ENCODE assay signal across 8 cellular contexts in genomic region chr16:31032736-31033708, GRCh38. TPM values are rescaled to one million over a fixed set of nuclear protein-coding genes. Genes with fewer than 3 reads are reported as not detected.
DNase-seq lines count a peak whose midpoint lies in the region; ATAC-seq, FAIRE-seq and TF ChIP-seq lines count a peak whose summit lies in the region.

Gene STX4, plus strand, starts transcription at chr16:31033558. Its CDS starts 248 bp downstream, at chr16:31033806.

- WGBS in smooth muscle cell (ENCODE audit: low lambda C conversion rate): 2% methylated on average over 70 of the region's 75 CpGs

- H3K27me3 ChIP-seq in ACC112 (ENCODE audit: insufficient read depth, low read length): no peaks in the 10 kb centered on the region
- no peaks in the 10 kb centered on the region for H3K27me3 ChIP-seq in bronchial epithelial cell (ENCODE audit: control insufficient read depth, insufficient read depth, low read length)
- H3K27me3 ChIP-seq in smooth muscle cell (ENCODE audit: low read depth): no peaks in the 10 kb centered on the region

- H3K9me3 ChIP-seq in smooth muscle cell (replicated peaks; ENCODE audit: low read depth): no peaks in the 10 kb centered on the region

- H3K4me3 ChIP-seq in ACC112 (ENCODE audit: low read depth, low read length): peak within 1 kb of the TSS; percentile 96
- peak within 1 kb of the TSS; percentile 74 for H3K4me3 ChIP-seq in WI38 (ENCODE audit: low read depth, low read length)
- H3K4me3 ChIP-seq in bronchial epithelial cell (ENCODE audit: low read depth, low read length): peak within 1 kb of the TSS; percentile 67
- peak within 1 kb of the TSS; percentile 95 for H3K4me3 ChIP-seq in smooth muscle cell

- ATAC-seq in GM18873 (IDR thresholded peaks at IDR 0.05; ENCODE audit: low FRiP score, unreplicated experiment): peak; percentile 69
- ATAC-seq in HG03139 (IDR thresholded peaks at IDR 0.05; ENCODE audit: unreplicated experiment): peak; percentile 69

- H3K36me3 ChIP-seq in ACC112 (ENCODE audit: insufficient read depth, low read length): peaks cover 14% of the 10 kb centered on the region
- H3K36me3 ChIP-seq in bronchial epithelial cell (ENCODE audit: control insufficient read depth, insufficient read depth, low read length): peaks cover 4% of the 10 kb centered on the region
- H3K36me3 ChIP-seq in smooth muscle cell (ENCODE audit: low read depth): no peaks in the 10 kb centered on the region

- H3K9ac ChIP-seq in smooth muscle cell (ENCODE audit: low read depth): peak within 1 kb of the TSS; percentile 94

- H3K27ac ChIP-seq in ACC112 (ENCODE audit: low read depth, low read length): peak within 1 kb of the TSS; percentile 88
- peak within 1 kb of the TSS; percentile 96 for H3K27ac ChIP-seq in smooth muscle cell (ENCODE audit: low read depth)

- H3K79me2 ChIP-seq in ACC112 (ENCODE audit: control insufficient read depth, insufficient read depth, low read length, unreplicated experiment) (peaks cover 12% of the 10 kb centered on the region), smooth muscle cell (ENCODE audit: low read depth) (peaks cover 13% of the 10 kb centered on the region)

- H3K4me1 ChIP-seq in ACC112 (ENCODE audit: control insufficient read depth, insufficient read depth, low read length, unreplicated experiment) (peaks cover 12% of the 10 kb centered on the region), smooth muscle cell (ENCODE audit: low read depth) (no peaks in the 10 kb centered on the region)

- no peaks in the 10 kb centered on the region for H3F3A ChIP-seq in smooth muscle cell (ENCODE audit: low read depth)

- H2AFZ ChIP-seq in ACC112 (ENCODE audit: low read length, unreplicated experiment): peak within 1 kb of the TSS; percentile 87
- peak within 1 kb of the TSS; percentile 76 for H2AFZ ChIP-seq in smooth muscle cell (ENCODE audit: low read depth)

- peak; percentile 99 for DNase-seq in NCI-H2227 (lab: John Stamatoyannopoulos, UW; ENCODE audit: unreplicated experiment)
- DNase-seq in bronchial epithelial cell (ENCODE audit: low read depth): peak; percentile 87
- DNase-seq in iPS-NIHi11 (ENCODE audit: low spot score): peak; percentile 95
- DNase-seq in smooth muscle cell (lab: John Stamatoyannopoulos, UW; ENCODE audit: unreplicated experiment): peak; percentile 89

- H3K4me2 ChIP-seq in smooth muscle cell: peak within 1 kb of the TSS; percentile 92

- TF ChIP-seq CTCF in WI38 (IDR thresholded peaks at IDR 0.05; ENCODE audit: low read depth, low read length) (no peak), bronchial epithelial cell (IDR thresholded peaks at IDR 0.05; ENCODE audit: insufficient read depth, low read length, severe bottlenecking) (no peak), smooth muscle cell (IDR thresholded peaks at IDR 0.05; ENCODE audit: borderline replicate concordance, insufficient read depth, poor library complexity, severe bottlenecking) (no peak)

- FAIRE-seq in bronchial epithelial cell (lab: Jason Lieb, UNC): no peak

- peaks cover 11% of the 10 kb centered on the region for H4K20me1 ChIP-seq in smooth muscle cell (ENCODE audit: low read depth)

RNA-seq across cellular contexts. Expression of gene STX4, which starts in this region (rescaled TPM):
- total RNA-seq in bronchial epithelial cell: 14.7 and 18.7 TPM in 2 replicates
- total RNA-seq in smooth muscle cell: 14.4 and 23.1 TPM in 2 replicates
- polyA plus RNA-seq in smooth muscle cell: 50.6 and 60.2 TPM in 2 replicates

Comparison
In these comparisons a context has a peak if more than half of its experiments do, and no peak if none do; other contexts are left out.
1. Peak in every context shown above with its lines: DNase-seq, ATAC-seq, H3K4me3 ChIP-seq and H3K27ac ChIP-seq.